Comparison of ENCODE assay signal across 9 cellular contexts in genomic region chr20:25233016-25233772, GRCh38. TPM values are rescaled to one million over a fixed set of nuclear protein-coding genes. Genes with fewer than 3 reads are reported as not detected.
DNase-seq lines count a peak whose midpoint lies in the region; ATAC-seq and TF ChIP-seq lines count a peak whose summit lies in the region.
"Had no signal": no experiment of that assay in that cellular context is flagged by ENCODE, and none has a peak within 500 bp of the region (broad histone marks: within the 10 kb centered on the region; RNA-seq: fewer than 3 reads in every experiment).

No MANE protein-coding gene starts in this region.

- H3K36me3 ChIP-seq in esophagus (ENCODE audit: control insufficient read depth in 2 of 2, insufficient read depth in 2 of 2, low read length in 1 of 2) (no peaks in the 10 kb centered on the region), neural progenitor cell (no peaks in the 10 kb centered on the region)

- H3K9me3 ChIP-seq in esophagus (ENCODE audit: control insufficient read depth in 2 of 2, insufficient read depth in 1 of 2, low read depth in 1 of 2, low read length in 1 of 2) (no peaks in the 10 kb centered on the region), neural progenitor cell (ENCODE audit: low read depth) (no peaks in the 10 kb centered on the region)

- peaks cover 2% of the 10 kb centered on the region for H3K27me3 Mint-ChIP-seq in neural progenitor cell (ENCODE audit: insufficient read depth, low read depth)

- no peak overlapping the region for H3K27ac Mint-ChIP-seq in neural progenitor cell

- H3K36me3 Mint-ChIP-seq in neural progenitor cell, result no peaks in the 10 kb centered on the region

- no peaks in the 10 kb centered on the region for H3K79me2 ChIP-seq in neural progenitor cell (ENCODE audit: low read depth)

- peaks cover 0 to 21% of the 10 kb centered on the region in 2 donors for H3K4me1 ChIP-seq in esophagus (ENCODE audit: control insufficient read depth in 2 of 2, insufficient read depth in 2 of 2, low read length in 1 of 2)
- peaks cover 29% of the 10 kb centered on the region for H3K4me1 ChIP-seq in neural progenitor cell

- peaks cover 25% of the 10 kb centered on the region for H3F3A ChIP-seq in neural progenitor cell (ENCODE audit: low read depth)

- H3K27ac ChIP-seq in esophagus (ENCODE audit: low read depth in 2 of 2, low read length in 1 of 2) (peak overlapping the region; percentile 67 to 88), neural progenitor cell (no peak overlapping the region)
- H3K27ac ChIP-seq: dorsolateral prefrontal cortex had no signal

- H3K4me3 ChIP-seq in esophagus (ENCODE audit: low read depth in 1 of 2, low read length in 2 of 2) (no peak overlapping the region), neural progenitor cell (no peak overlapping the region)
- H3K4me3 ChIP-seq: dorsolateral prefrontal cortex had no signal

- no peak for TF ChIP-seq CTCF in neural progenitor cell (IDR thresholded peaks at IDR 0.05)

- 48 to 52% methylated on average over 10 of the region's 10 CpGs for WGBS in esophagus, 2 donors

- no peaks in the 10 kb centered on the region for H3K9me3 Mint-ChIP-seq in neural progenitor cell

- H3K27me3 ChIP-seq in esophagus (ENCODE audit: control insufficient read depth in 1 of 2, insufficient read depth in 2 of 2, low read length in 2 of 2), result no peaks in the 10 kb centered on the region
- no peaks in the 10 kb centered on the region for H3K27me3 ChIP-seq in neural progenitor cell
- H3K27me3 ChIP-seq: dorsolateral prefrontal cortex had no signal

- H3K4me2 ChIP-seq in neural progenitor cell, result peak overlapping the region; percentile 64

- H2AFZ ChIP-seq in neural progenitor cell (replicated peaks), result no peak overlapping the region

- no peak overlapping the region for H3K9ac ChIP-seq in neural progenitor cell

- no peak overlapping the region for H3K4me3 Mint-ChIP-seq in neural progenitor cell

- DNase-seq in DMS53 (lab: John Stamatoyannopoulos, UW) (peak; percentile 87), NCI-H748 treated with DMSO at 0.1 percent for 48 hours (lab: John Stamatoyannopoulos, UW) (peak; percentile 55), neural progenitor cell (ENCODE audit: low spot score) (peak; percentile 42), T-helper 2 cell (no peak), NAMALWA (ENCODE audit: low spot score) (no peak), NCI-H1105 (lab: John Stamatoyannopoulos, UW) (no peak)

- no peak for ATAC-seq in HG03342 (IDR thresholded peaks at IDR 0.05; ENCODE audit: unreplicated experiment)

- H4K20me1 ChIP-seq in neural progenitor cell (ENCODE audit: low read depth), result no peaks in the 10 kb centered on the region

- H3K4me1 Mint-ChIP-seq in neural progenitor cell, result peaks cover 24% of the 10 kb centered on the region

RNA-seq across cellular contexts. Expression of gene PYGB, which starts 14.7 kb away (rescaled TPM):
- polyA plus RNA-seq in esophagus, result 10 to 100 TPM; 38.0 to 59.7 TPM
- total RNA-seq in neural progenitor cell (ENCODE audit: low replicate concordance), result 40.9 and 76.7 TPM in 2 replicates

RNA-seq across cellular contexts. Expression of gene ENTPD6, which starts 37.7 kb away (rescaled TPM):
- polyA plus RNA-seq in esophagus, result 10 to 100 TPM; 26.4 to 38.5 TPM
- total RNA-seq in neural progenitor cell (ENCODE audit: low replicate concordance), result 32.3 and 60.1 TPM in 2 replicates

Comparison
In these comparisons a context has a peak if more than half of its experiments do, and no peak if none do; other contexts are left out.
1. DNase-seq: peak in DMS53 (single experiment), NCI-H748 treated with DMSO at 0.1 percent for 48 hours (single experiment) and neural progenitor cell (single experiment); none in T-helper 2 cell (0 of 5), NAMALWA (single experiment) and NCI-H1105 (single experiment).